Comparison of ENCODE assay signal across 8 cellular contexts in genomic region chr17:80891096-80892018, GRCh38.
A peak's percentile ranks its signal among the peaks of the same experiment; 100 is the strongest.
DNase-seq lines count a peak whose midpoint lies in the region; ATAC-seq and TF ChIP-seq lines count a peak whose summit lies in the region.

No MANE protein-coding gene starts in this region.

- no peak for TF ChIP-seq POLR2A in right lobe of liver (IDR thresholded peaks at IDR 0.05)
- no peak for TF ChIP-seq POLR2A in tibial nerve (IDR thresholded peaks at IDR 0.05)

- H3K36me3 ChIP-seq in right lobe of liver, result peaks cover 0 to 9% (median 0%) of the 10 kb centered on the region in 4 donors
- peaks cover 0 to 91% (median 2%) of the 10 kb centered on the region in 3 donors for H3K36me3 ChIP-seq in tibial nerve

- ATAC-seq in GM18873 (IDR thresholded peaks at IDR 0.05; ENCODE audit: low FRiP score, unreplicated experiment), result peak; percentile 33
- peak; percentile 28 for ATAC-seq in HG03442 (IDR thresholded peaks at IDR 0.05; ENCODE audit: unreplicated experiment)
- ATAC-seq in right lobe of liver, result peak in 1 of 4 donors; percentile 18

- TF ChIP-seq CTCF in right lobe of liver (IDR thresholded peaks at IDR 0.05) (no peak), tibial nerve (IDR thresholded peaks at IDR 0.05) (no peak)

- DNase-seq in T-helper 2 cell (peak; percentile 40 to 97 (median 73)), amniotic epithelial cell (ENCODE audit: low read depth) (peak; percentile 86), right lobe of liver (peak in 2 of 3 donors; percentile 7 to 40), tibial nerve (ENCODE audit: low spot score in 2 of 2) (no peak), medulla oblongata (ENCODE audit: extremely low spot score) (no peak)
- peak; percentile 47 for DNase-seq in stimulated activated CD8-positive, alpha-beta memory T cell treated with anti-CD3 and anti-CD28 coated beads, Interleukin-12 subunit alpha, Interleukin-12 subunit beta, amount 100 ng/mL, for 24 hours (ENCODE audit: extremely low read depth)

- H3K9me3 ChIP-seq in right lobe of liver, result no peaks in the 10 kb centered on the region
- H3K9me3 ChIP-seq in tibial nerve, result no peaks in the 10 kb centered on the region

- WGBS in right lobe of liver (ENCODE audit: insufficient coverage, low coverage, low lambda C conversion rate, missing lambda C conversion rate), result 86% methylated on average over 22 of the region's 34 CpGs
- WGBS in tibial nerve, 2 donors, result 70 to 82% methylated on average over 34 of the region's 34 CpGs

- no peak overlapping the region for H3K27ac ChIP-seq in right lobe of liver
- peak overlapping the region in 2 of 4 donors; percentile 23 to 50 for H3K27ac ChIP-seq in tibial nerve

- H3K4me3 ChIP-seq in right lobe of liver (no peak overlapping the region), tibial nerve (no peak overlapping the region)

- no peak for TF ChIP-seq EP300 in tibial nerve (IDR thresholded peaks at IDR 0.05)

- no peaks in the 10 kb centered on the region for H3K27me3 ChIP-seq in right lobe of liver
- no peaks in the 10 kb centered on the region for H3K27me3 ChIP-seq in tibial nerve

- intact Hi-C loops in right lobe of liver (cut with DNase I), result no loop called here

- H3K4me1 ChIP-seq in right lobe of liver, result no peaks in the 10 kb centered on the region
- no peaks in the 10 kb centered on the region for H3K4me1 ChIP-seq in tibial nerve

Comparison
In these comparisons a context has a peak if more than half of its experiments do, and no peak if none do; other contexts are left out.
1. DNase-seq: peak in T-helper 2 cell (5 of 5), amniotic epithelial cell (single experiment), right lobe of liver (2 of 3) and stimulated activated CD8-positive, alpha-beta memory T cell treated with anti-CD3 and anti-CD28 coated beads, Interleukin-12 subunit alpha, Interleukin-12 subunit beta, amount 100 ng/mL, for 24 hours (single experiment); none in tibial nerve (0 of 2) and medulla oblongata (single experiment).